ENCODE assay signal across 15 cellular contexts in the genomic region with DNA sequence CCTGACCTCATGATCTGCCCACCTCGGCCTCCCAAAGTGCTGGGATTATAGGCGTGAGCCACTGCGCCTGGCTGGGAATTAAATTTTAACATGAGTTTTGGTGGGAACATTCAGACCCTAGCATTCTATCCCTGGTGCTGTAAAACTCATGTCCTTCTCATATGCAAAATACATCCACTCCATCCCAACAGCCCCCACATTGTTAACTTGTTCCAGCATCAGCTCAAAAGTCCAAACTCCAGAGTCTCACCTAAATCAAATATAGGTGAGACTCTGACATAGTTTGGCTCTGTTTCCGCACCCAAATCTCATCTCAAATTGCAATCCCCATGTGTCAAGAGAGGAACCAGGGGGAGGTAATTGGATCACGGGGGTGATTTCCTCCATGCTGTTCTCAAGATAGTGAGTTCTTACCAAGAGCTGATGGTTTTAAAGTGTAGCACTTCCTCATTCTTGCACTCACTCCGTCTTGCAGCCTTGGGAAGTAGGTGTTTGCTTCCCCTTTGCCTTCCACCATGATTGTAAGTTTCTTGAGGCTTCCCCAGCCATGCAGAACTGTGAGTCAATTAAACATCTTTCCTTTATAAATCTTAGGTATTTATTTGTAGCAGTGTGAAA.
DNase-seq lines count a peak whose midpoint lies in the region; ATAC-seq and TF ChIP-seq lines count a peak whose summit lies in the region.
"Had no signal": no experiment of that assay in that cellular context is flagged by ENCODE, and none has a peak within 500 bp of the region (broad histone marks: within the 10 kb centered on the region; RNA-seq: fewer than 3 reads in every experiment).

No MANE protein-coding gene starts in this region.

- CTCF ChIA-PET in PC-9 (lab: Charles Lee) (no interaction called here), RWPE1 (lab: Yijun Ruan, JAX) (no interaction called here)

- no peak overlapping the region for H3K4me3 ChIP-seq in PC-9
- H3K4me3 ChIP-seq: GM23248, sigmoid colon had no signal

- H3K9me2 ChIP-seq in PC-9 (ENCODE audit: insufficient read depth) = no peaks in the 10 kb centered on the region

- intact Hi-C loops in natural killer cell (cut with micrococcal nuclease) (loop anchor here (5.0 kb wide), 2 partner anchors 54 to 99 kb away; no protein-coding TSS in a partner anchor), PC-9 (cut with micrococcal nuclease; ENCODE audit: unreplicated experiment) (no loop called here)

- POLR2A ChIA-PET in PC-9 (lab: Charles Lee; ENCODE audit: unreplicated experiment) = no interaction called here
- POLR2A ChIA-PET in RWPE1 (lab: Yijun Ruan, JAX; ENCODE audit: low non-redundant PET) = no interaction called here

- H3K4me1 ChIP-seq in PC-9 (replicated peaks; ENCODE audit: insufficient read depth) = no peaks in the 10 kb centered on the region

- TF ChIP-seq CTCF in natural killer cell (IDR thresholded peaks at IDR 0.05) = no peak
- TF ChIP-seq CTCF in PC-9 (conservative IDR thresholded peaks at IDR 0.05) = no peak
- TF ChIP-seq CTCF in RWPE1 (conservative IDR thresholded peaks at IDR 0.05; ENCODE audit: low read depth) = no peak

- no peak overlapping the region for H3K4me2 ChIP-seq in PC-9

- no peaks in the 10 kb centered on the region for H3K36me3 Mint-ChIP-seq in natural killer cell
- H3K36me3 Mint-ChIP-seq in natural killer cell treated with Interleukin-12 subunit alpha and Interleukin-12 subunit beta and Interleukin-15 and Interleukin-18, amount 100 ng/mL, for 72 hours = no peaks in the 10 kb centered on the region
- no peaks in the 10 kb centered on the region for H3K36me3 Mint-ChIP-seq in effector memory CD8-positive, alpha-beta T cell (ENCODE audit: insufficient read depth)
- peaks cover 0 to 3% of the 10 kb centered on the region in 2 donors for H3K36me3 Mint-ChIP-seq in stimulated activated naive B cell treated with anti-CD40 and anti-IgM and Interleukin-4, amounts not matched to agents 10 μg/mL and 1 μg/mL and 100 μg/mL, for 72 hours

- H3K27ac ChIP-seq in PC-9 (no peak overlapping the region), RWPE1 (no peak overlapping the region)
- H3K27ac ChIP-seq: GM23248, sigmoid colon had no signal

- no peaks in the 10 kb centered on the region for H3F3A ChIP-seq in PC-9 (ENCODE audit: insufficient read depth, low read depth)

- no peaks in the 10 kb centered on the region for H3K36me3 ChIP-seq in PC-9 (ENCODE audit: low read depth)
- H3K36me3 ChIP-seq: sigmoid colon had no signal

- no TSS peak for BruUV-seq in PC-9 (replicated peaks; lab: Mats Ljungman, UMichigan)

- no peak for ATAC-seq in natural killer cell
- ATAC-seq in natural killer cell treated with Interleukin-12 subunit alpha and Interleukin-12 subunit beta and Interleukin-15 and Interleukin-18, amount 100 ng/mL, for 72 hours = no peak
- ATAC-seq in effector memory CD8-positive, alpha-beta T cell (replicated peaks) = no peak
- ATAC-seq in stimulated activated naive B cell treated with anti-CD40 and anti-IgM and Interleukin-4, amounts not matched to agents 10 μg/mL and 1 μg/mL and 100 μg/mL, for 72 hours (replicated peaks) = peak; percentile 89 to 94
- ATAC-seq: activated CD4-positive, alpha-beta T cell treated with anti-CD3 and anti-CD28 coated beads for 36 hours; activated CD8-positive, alpha-beta memory T cell treated with anti-CD3 and anti-CD28 coated beads, Interleukin-2, amount 10 ng/mL, durations not matched to agents 7 days and 5 days had no signal

- no peak overlapping the region for H2AFZ ChIP-seq in PC-9
- H2AFZ ChIP-seq: GM23248 had no signal

- no peaks in the 10 kb centered on the region for H4K20me1 ChIP-seq in PC-9 (ENCODE audit: insufficient read depth)

- DNase-seq in natural killer cell (no peak), NCI-H82 treated with DMSO at 0.1 percent for 48 hours (lab: John Stamatoyannopoulos, UW; ENCODE audit: unreplicated experiment) (peak; percentile 56), DMS79 treated with DMSO at 0.1 percent for 48 hours (lab: John Stamatoyannopoulos, UW) (no peak), PC-9 (no peak), RWPE1 (ENCODE audit: low spot score) (no peak)
- DNase-seq in natural killer cell treated with Interleukin-12 subunit alpha and Interleukin-12 subunit beta and Interleukin-15 and Interleukin-18, amount 100 ng/mL, for 72 hours (ENCODE audit: low spot score) = no peak
- DNase-seq in effector memory CD8-positive, alpha-beta T cell = no peak
- DNase-seq in stimulated activated naive B cell treated with anti-CD40 and anti-IgM and Interleukin-4, amounts not matched to agents 10 μg/mL and 1 μg/mL and 100 μg/mL, for 72 hours = no peak
- DNase-seq: activated CD4-positive, alpha-beta T cell treated with anti-CD3 and anti-CD28 coated beads for 36 hours; activated CD8-positive, alpha-beta memory T cell treated with anti-CD3 and anti-CD28 coated beads, Interleukin-2, amount 10 ng/mL, durations not matched to agents 7 days and 5 days; GM23248; hypothalamus; sigmoid colon; stimulated activated CD4-positive, alpha-beta T cell treated with anti-CD3 and anti-CD28 coated beads, Interleukin-2, amount 100 ng/mL, for 24 hours had no signal

- H3K9me3 ChIP-seq in PC-9 (ENCODE audit: insufficient read depth, low read depth) = no peaks in the 10 kb centered on the region; the same call in 1 of the 2 replicates
- H3K9me3 ChIP-seq: sigmoid colon had no signal

- H3K27ac Mint-ChIP-seq in natural killer cell = peak overlapping the region; percentile 25 to 35
- no peak overlapping the region for H3K27ac Mint-ChIP-seq in natural killer cell treated with Interleukin-12 subunit alpha and Interleukin-12 subunit beta and Interleukin-15 and Interleukin-18, amount 100 ng/mL, for 72 hours
- peak overlapping the region in 1 of 2 donors; percentile 3 for H3K27ac Mint-ChIP-seq in effector memory CD8-positive, alpha-beta T cell
- peak overlapping the region; percentile 48 for H3K27ac Mint-ChIP-seq in stimulated activated naive B cell treated with anti-CD40 and anti-IgM and Interleukin-4, amounts not matched to agents 10 μg/mL and 1 μg/mL and 100 μg/mL, for 72 hours
- H3K27ac Mint-ChIP-seq: activated CD4-positive, alpha-beta T cell treated with anti-CD3 and anti-CD28 coated beads for 36 hours; activated CD8-positive, alpha-beta memory T cell treated with anti-CD3 and anti-CD28 coated beads, Interleukin-2, amount 10 ng/mL, durations not matched to agents 7 days and 5 days; T-helper 2 cell treated with Interferon-gamma antibody and Interleukin-4, amounts not matched to agents 5 μg/mL and 100 μg/mL, for 36 hours had no signal

- H3K27me3 ChIP-seq in PC-9 (ENCODE audit: insufficient read depth, low read depth) = no peaks in the 10 kb centered on the region
- H3K27me3 ChIP-seq: sigmoid colon had no signal

- H3K79me2 ChIP-seq in PC-9 (ENCODE audit: low read depth) = no peaks in the 10 kb centered on the region

- peaks cover 10 to 17% of the 10 kb centered on the region in 2 donors for H3K27me3 Mint-ChIP-seq in natural killer cell (ENCODE audit: low read depth in 2 of 2)
- H3K27me3 Mint-ChIP-seq in natural killer cell treated with Interleukin-12 subunit alpha and Interleukin-12 subunit beta and Interleukin-15 and Interleukin-18, amount 100 ng/mL, for 72 hours = peaks cover 0 to 7% of the 10 kb centered on the region in 2 donors
- H3K27me3 Mint-ChIP-seq in effector memory CD8-positive, alpha-beta T cell = peaks cover 9 to 13% of the 10 kb centered on the region in 2 donors
- H3K27me3 Mint-ChIP-seq in stimulated activated naive B cell treated with anti-CD40 and anti-IgM and Interleukin-4, amounts not matched to agents 10 μg/mL and 1 μg/mL and 100 μg/mL, for 72 hours = no peaks in the 10 kb centered on the region

- H3K9me3 Mint-ChIP-seq in natural killer cell = no peaks in the 10 kb centered on the region
- peaks cover 4% of the 10 kb centered on the region for H3K9me3 Mint-ChIP-seq in natural killer cell treated with Interleukin-12 subunit alpha and Interleukin-12 subunit beta and Interleukin-15 and Interleukin-18, amount 100 ng/mL, for 72 hours
- no peaks in the 10 kb centered on the region for H3K9me3 Mint-ChIP-seq in effector memory CD8-positive, alpha-beta T cell
- H3K9me3 Mint-ChIP-seq in stimulated activated naive B cell treated with anti-CD40 and anti-IgM and Interleukin-4, amounts not matched to agents 10 μg/mL and 1 μg/mL and 100 μg/mL, for 72 hours = peaks cover 3 to 5% of the 10 kb centered on the region in 2 donors
- H3K9me3 Mint-ChIP-seq: T-helper 2 cell treated with Interferon-gamma antibody and Interleukin-4, amounts not matched to agents 5 μg/mL and 100 μg/mL, for 36 hours had no signal

- peaks cover 75 to 78% of the 10 kb centered on the region in 2 donors for H3K4me1 Mint-ChIP-seq in natural killer cell
- peaks cover 48 to 56% of the 10 kb centered on the region in 2 donors for H3K4me1 Mint-ChIP-seq in natural killer cell treated with Interleukin-12 subunit alpha and Interleukin-12 subunit beta and Interleukin-15 and Interleukin-18, amount 100 ng/mL, for 72 hours (ENCODE audit: low read depth in 2 of 2)
- H3K4me1 Mint-ChIP-seq in effector memory CD8-positive, alpha-beta T cell (ENCODE audit: low read depth in 2 of 2) = peaks cover 40 to 45% of the 10 kb centered on the region in 2 donors
- peaks cover 17 to 38% of the 10 kb centered on the region in 2 donors for H3K4me1 Mint-ChIP-seq in stimulated activated naive B cell treated with anti-CD40 and anti-IgM and Interleukin-4, amounts not matched to agents 10 μg/mL and 1 μg/mL and 100 μg/mL, for 72 hours

- peak overlapping the region; percentile 7 for H3K4me3 Mint-ChIP-seq in natural killer cell
- no peak overlapping the region for H3K4me3 Mint-ChIP-seq in natural killer cell treated with Interleukin-12 subunit alpha and Interleukin-12 subunit beta and Interleukin-15 and Interleukin-18, amount 100 ng/mL, for 72 hours
- H3K4me3 Mint-ChIP-seq in effector memory CD8-positive, alpha-beta T cell = peak overlapping the region; percentile 18 to 51
- no peak overlapping the region for H3K4me3 Mint-ChIP-seq in stimulated activated naive B cell treated with anti-CD40 and anti-IgM and Interleukin-4, amounts not matched to agents 10 μg/mL and 1 μg/mL and 100 μg/mL, for 72 hours
- H3K4me3 Mint-ChIP-seq: activated CD4-positive, alpha-beta T cell treated with anti-CD3 and anti-CD28 coated beads for 36 hours; activated CD8-positive, alpha-beta memory T cell treated with anti-CD3 and anti-CD28 coated beads, Interleukin-2, amount 10 ng/mL, durations not matched to agents 7 days and 5 days; T-helper 2 cell treated with Interferon-gamma antibody and Interleukin-4, amounts not matched to agents 5 μg/mL and 100 μg/mL, for 36 hours had no signal

Comparison
In these comparisons a context has a peak if more than half of its experiments do, and no peak if none do; other contexts are left out.
1. H3K27ac Mint-ChIP-seq: peak in natural killer cell (2 of 2) and stimulated activated naive B cell treated with anti-CD40 and anti-IgM and Interleukin-4, amounts not matched to agents 10 μg/mL and 1 μg/mL and 100 μg/mL, for 72 hours (single experiment); none in natural killer cell treated with Interleukin-12 subunit alpha and Interleukin-12 subunit beta and Interleukin-15 and Interleukin-18, amount 100 ng/mL, for 72 hours (0 of 2).
2. H3K4me3 Mint-ChIP-seq: peak in natural killer cell (single experiment) and effector memory CD8-positive, alpha-beta T cell (2 of 2); none in natural killer cell treated with Interleukin-12 subunit alpha and Interleukin-12 subunit beta and Interleukin-15 and Interleukin-18, amount 100 ng/mL, for 72 hours (single experiment) and stimulated activated naive B cell treated with anti-CD40 and anti-IgM and Interleukin-4, amounts not matched to agents 10 μg/mL and 1 μg/mL and 100 μg/mL, for 72 hours (0 of 2).
3. ATAC-seq: peak in stimulated activated naive B cell treated with anti-CD40 and anti-IgM and Interleukin-4, amounts not matched to agents 10 μg/mL and 1 μg/mL and 100 μg/mL, for 72 hours (2 of 2); none in natural killer cell (0 of 3), natural killer cell treated with Interleukin-12 subunit alpha and Interleukin-12 subunit beta and Interleukin-15 and Interleukin-18, amount 100 ng/mL, for 72 hours (0 of 2) and effector memory CD8-positive, alpha-beta T cell (single experiment).